ENCODE assay signal across 26 cellular contexts in the genomic region with DNA sequence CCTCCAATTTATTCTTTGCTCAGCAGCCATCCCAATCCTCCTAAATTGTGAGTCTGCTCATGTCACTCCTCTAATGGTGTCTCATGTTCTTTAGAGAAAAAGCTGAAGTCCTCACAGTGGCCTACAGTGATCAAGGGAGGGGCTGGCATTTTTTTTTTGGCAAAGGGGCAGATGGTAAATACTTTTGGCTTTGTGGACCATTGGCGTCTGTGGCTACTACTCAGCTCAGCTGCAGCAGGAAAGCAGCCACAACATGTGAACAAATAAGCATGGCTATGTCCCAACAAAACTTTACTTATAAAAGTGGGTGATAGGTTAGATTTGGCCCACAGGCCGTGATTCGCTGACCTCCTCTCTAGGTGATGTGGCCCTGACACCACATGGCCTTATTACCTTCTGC.
"Had no signal": no experiment of that assay in that cellular context is flagged by ENCODE, and none has a peak within 500 bp of the region (broad histone marks: within the 10 kb centered on the region; RNA-seq: fewer than 3 reads in every experiment).

No MANE protein-coding gene starts in this region.

- H3K36me3 Mint-ChIP-seq: naive thymus-derived CD4-positive, alpha-beta T cell; stimulated activated memory B cell treated with anti-CD40 and anti-IgM and Interleukin-4, amounts not matched to agents 10 μg/mL and 1 μg/mL and 100 μg/mL, for 72 hours had no signal

- H3K27me3 ChIP-seq: right atrium auricular region, sigmoid colon, spleen, testis, tibial nerve, upper lobe of left lung had no signal

- ATAC-seq: effector memory CD8-positive, alpha-beta T cell; left ventricle myocardium superior; lower lobe of right lung; mucosa of descending colon; naive thymus-derived CD4-positive, alpha-beta T cell; stimulated activated memory B cell treated with anti-CD40 and anti-IgM and Interleukin-4, amounts not matched to agents 10 μg/mL and 1 μg/mL and 100 μg/mL, for 72 hours; stimulated activated naive CD8-positive, alpha-beta T cell treated with anti-CD3 and anti-CD28 coated beads, Interleukin-15, Interleukin-2, amounts not matched to agents 100 U/mL and 50 U/mL, for 24 hours had no signal

- DNase-seq: cerebellar nuclear complex; cortex of kidney; effector memory CD8-positive, alpha-beta T cell; hypothalamus; left ventricle myocardium superior; lower lobe of right lung; mucosa of descending colon; naive thymus-derived CD4-positive, alpha-beta T cell; nephron progenitor cell; occipital lobe; sigmoid colon; spleen; stimulated activated CD4-positive, alpha-beta T cell treated with anti-CD3 and anti-CD28 coated beads, Interleukin-4, amount 100 ng/mL, for 4 hours; stimulated activated naive CD8-positive, alpha-beta T cell treated with anti-CD3 and anti-CD28 coated beads, Interleukin-15, Interleukin-2, amounts not matched to agents 100 U/mL and 50 U/mL, for 24 hours; substantia nigra; testis; upper lobe of left lung had no signal

- H3K4me3 Mint-ChIP-seq: effector memory CD8-positive, alpha-beta T cell; naive thymus-derived CD4-positive, alpha-beta T cell; nephron progenitor cell; stimulated activated memory B cell treated with anti-CD40 and anti-IgM and Interleukin-4, amounts not matched to agents 10 μg/mL and 1 μg/mL and 100 μg/mL, for 72 hours had no signal

- H3K27me3 Mint-ChIP-seq: stimulated activated memory B cell treated with anti-CD40 and anti-IgM and Interleukin-4, amounts not matched to agents 10 μg/mL and 1 μg/mL and 100 μg/mL, for 72 hours had no signal

- H3K4me1 Mint-ChIP-seq: stimulated activated memory B cell treated with anti-CD40 and anti-IgM and Interleukin-4, amounts not matched to agents 10 μg/mL and 1 μg/mL and 100 μg/mL, for 72 hours had no signal

- H3K36me3 ChIP-seq: lower lobe of right lung, prostate gland, right atrium auricular region, sigmoid colon, spleen, tibial nerve, upper lobe of left lung had no signal

- H3K79me2 ChIP-seq: parathyroid adenoma had no signal

- H2AFZ ChIP-seq: parathyroid adenoma had no signal

- H3K27ac ChIP-seq: lower lobe of right lung, parathyroid adenoma, prostate gland, right atrium auricular region, sigmoid colon, testis, tibial nerve, upper lobe of left lung had no signal

- H3K9me3 Mint-ChIP-seq: effector memory CD8-positive, alpha-beta T cell; nephron progenitor cell; stimulated activated memory B cell treated with anti-CD40 and anti-IgM and Interleukin-4, amounts not matched to agents 10 μg/mL and 1 μg/mL and 100 μg/mL, for 72 hours had no signal

- H3K9me3 ChIP-seq: lower lobe of right lung, mucosa of descending colon, prostate gland, right atrium auricular region, sigmoid colon, spleen, testis, tibial nerve, upper lobe of left lung had no signal

- H3K9ac ChIP-seq: parathyroid adenoma had no signal

- H3K4me1 ChIP-seq: lower lobe of right lung, parathyroid adenoma, prostate gland, sigmoid colon, spleen, tibial nerve, upper lobe of left lung had no signal

- H3K4me3 ChIP-seq: lower lobe of right lung, mucosa of descending colon, prostate gland, right atrium auricular region, sigmoid colon, skin epidermis, spleen, testis, tibial nerve, upper lobe of left lung had no signal

- FAIRE-seq: frontal cortex, keratinocyte, urothelium cell line had no signal

- H3K27ac Mint-ChIP-seq: effector memory CD8-positive, alpha-beta T cell; naive thymus-derived CD4-positive, alpha-beta T cell; nephron progenitor cell; stimulated activated memory B cell treated with anti-CD40 and anti-IgM and Interleukin-4, amounts not matched to agents 10 μg/mL and 1 μg/mL and 100 μg/mL, for 72 hours had no signal
